Comparison of ENCODE assay signal across 8 cellular contexts in the genomic region with DNA sequence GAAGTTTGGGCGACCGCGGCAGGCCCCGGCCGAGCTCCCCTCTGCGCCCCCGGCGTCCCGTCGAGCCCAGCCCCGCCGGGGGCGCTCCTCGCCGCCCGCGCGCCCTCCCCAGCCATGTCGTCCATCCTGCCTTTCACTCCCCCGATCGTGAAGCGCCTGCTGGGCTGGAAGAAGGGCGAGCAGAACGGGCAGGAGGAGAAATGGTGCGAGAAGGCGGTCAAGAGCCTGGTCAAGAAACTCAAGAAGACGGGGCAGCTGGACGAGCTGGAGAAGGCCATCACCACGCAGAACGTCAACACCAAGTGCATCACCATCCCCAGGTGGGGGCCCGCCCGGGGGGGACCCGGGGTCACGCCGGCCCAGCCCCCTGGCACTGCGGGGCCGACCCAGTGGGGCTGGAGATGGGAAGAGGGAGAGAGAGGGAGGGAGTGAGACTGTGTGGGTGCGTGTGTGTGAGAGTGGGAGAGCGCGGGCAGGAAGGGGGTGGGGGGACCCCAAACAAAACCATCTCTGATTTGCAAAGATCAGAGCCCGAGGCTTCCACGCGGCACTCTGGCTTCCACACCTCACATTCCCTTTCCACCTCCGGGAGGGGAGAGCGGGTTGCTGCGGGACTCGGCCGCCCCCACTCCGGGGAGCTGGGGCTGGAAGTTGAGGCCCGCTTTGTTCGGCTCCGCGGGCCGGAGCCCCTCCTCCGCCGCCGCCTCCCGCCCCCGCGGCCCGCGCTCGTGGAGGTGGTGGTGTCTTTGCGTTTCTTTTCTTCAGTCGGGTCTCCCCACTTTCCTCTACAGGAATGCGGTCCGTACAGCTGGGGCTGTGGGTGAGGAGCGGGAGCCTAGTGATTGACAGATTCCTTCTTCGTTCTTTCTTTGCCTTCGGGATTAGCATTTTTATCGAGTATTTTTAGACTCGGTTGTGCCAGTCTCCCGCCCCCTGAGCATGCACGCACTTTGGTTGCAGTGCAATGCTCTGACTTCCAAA. TPM values are rescaled to one million over a fixed set of nuclear protein-coding genes. Genes with fewer than 3 reads are reported as not detected.
DNase-seq lines count a peak whose midpoint lies in the region; ATAC-seq and TF ChIP-seq lines count a peak whose summit lies in the region.

No MANE protein-coding gene starts in this region.

- H2BK15ac ChIP-seq in IMR-90 (ENCODE audit: low read depth, low read length): no peak overlapping the region; the same call in 2 of the 3 replicates

- H3K23ac ChIP-seq in IMR-90 (ENCODE audit: low read depth, low read length): peak overlapping the region; percentile 94

- peak; percentile 28 for DNase-seq in IMR-90
- DNase-seq in activated effector memory CD4-positive, alpha-beta T cell treated with anti-CD3 and anti-CD28 coated beads, Interleukin-2, amount 50 U/mL, for 16 hours: peak; percentile 81
- peak in 2 of 5 donors; percentile 45 to 46 for DNase-seq in heart left ventricle
- DNase-seq in gastrocnemius medialis: no peak
- no peak for DNase-seq in OCI-M2 (lab: John Stamatoyannopoulos, UW; ENCODE audit: unreplicated experiment)
- no peak for DNase-seq in effector CD4-positive, alpha-beta T cell

- H3K9me3 ChIP-seq in IMR-90 (ENCODE audit: control insufficient read depth, insufficient read depth, low read length) (no peaks in the 10 kb centered on the region), heart left ventricle (no peaks in the 10 kb centered on the region), gastrocnemius medialis (no peaks in the 10 kb centered on the region)

- peak overlapping the region; percentile 77 for H3K4me3 ChIP-seq in GM12875 (ENCODE audit: low read depth, low read length)
- peak overlapping the region; percentile 96 for H3K4me3 ChIP-seq in IMR-90 (ENCODE audit: insufficient read depth, low read depth, low read length)
- peak overlapping the region; percentile 78 to 95 (median 88) for H3K4me3 ChIP-seq in heart left ventricle
- peak overlapping the region; percentile 71 to 98 (median 84) for H3K4me3 ChIP-seq in gastrocnemius medialis

- TF ChIP-seq POLR2A in IMR-90 (IDR thresholded peaks at IDR 0.05; ENCODE audit: low read depth, low read length) (no peak), heart left ventricle (IDR thresholded peaks at IDR 0.05) (no peak), gastrocnemius medialis (IDR thresholded peaks at IDR 0.05) (peak in 1 of 2 donors; percentile 16)

- peak overlapping the region; percentile 96 for H3K14ac ChIP-seq in IMR-90 (replicated peaks; ENCODE audit: low read depth, low read length)

- peaks cover 14% of the 10 kb centered on the region for H3K4me1 ChIP-seq in IMR-90 (ENCODE audit: control insufficient read depth, insufficient read depth, low read length)
- H3K4me1 ChIP-seq in heart left ventricle: peaks cover 5 to 56% (median 38%) of the 10 kb centered on the region in 12 donors
- peaks cover 39 to 44% of the 10 kb centered on the region in 2 donors for H3K4me1 ChIP-seq in gastrocnemius medialis

- H3K4ac ChIP-seq in IMR-90 (ENCODE audit: low read depth, low read length): peak overlapping the region; percentile 89

- peak overlapping the region; percentile 80 for H2BK120ac ChIP-seq in IMR-90 (ENCODE audit: low read depth, low read length)

- H3K27ac ChIP-seq in IMR-90 (ENCODE audit: insufficient read depth, low read length) (peak overlapping the region; percentile 92), heart left ventricle (peak overlapping the region; percentile 77 to 96 (median 92)), gastrocnemius medialis (peak overlapping the region; percentile 91 to 98 (median 94))

- H2BK20ac ChIP-seq in IMR-90 (ENCODE audit: low read depth, low read length): 0 out of 2 replicates have a peak overlapping the region, but pooled peaks have one; percentile 42

- H2AFZ ChIP-seq in IMR-90 (replicated peaks; ENCODE audit: low read length, poor library complexity): peak overlapping the region; percentile 77

- peak overlapping the region; percentile 79 for H4K91ac ChIP-seq in IMR-90 (ENCODE audit: insufficient read depth, low read depth, low read length)

- WGBS in IMR-90 (ENCODE audit: extremely low coverage in 2 of 2, insufficient read length in 1 of 2), 2 experiments: 7% methylated on average over 3 of the region's 74 CpGs; no CpG with 5 or more reads in 1 of the 2 experiments
- WGBS in heart left ventricle, 4 donors: 0 to 1% (median 1%) methylated on average over 49 to 74 of the region's 74 CpGs

- H3K9ac ChIP-seq in IMR-90 (ENCODE audit: low read depth, low read length): peak overlapping the region; percentile 94

- in situ Hi-C loops in IMR-90 (cut with MboI; ENCODE audit: low sequenced_read_pairs) (loop anchor here (5.0 to 10.0 kb wide), 2 partner anchors 114 to 368 kb away; no protein-coding TSS in a partner anchor), gastrocnemius medialis (cut with MboI; ENCODE audit: low sequenced_read_pairs in 4 of 4) (loop anchor here in 1 of 4 donors (10.0 kb wide), 1 partner anchor 188 kb away; a partner anchor contains a TSS)

- H4K20me1 ChIP-seq in IMR-90 (ENCODE audit: insufficient read depth, low read length): peaks cover 52% of the 10 kb centered on the region

- H3K27me3 ChIP-seq in IMR-90 (ENCODE audit: control insufficient read depth, insufficient read depth, low read length): no peaks in the 10 kb centered on the region
- H3K27me3 ChIP-seq in heart left ventricle: no peaks in the 10 kb centered on the region
- no peaks in the 10 kb centered on the region for H3K27me3 ChIP-seq in gastrocnemius medialis

- H4K8ac ChIP-seq in IMR-90 (ENCODE audit: low read depth in 2 of 2, low read length in 2 of 2): peak overlapping the region; percentile 44 to 73

- peak overlapping the region; percentile 89 for H3K56ac ChIP-seq in IMR-90 (ENCODE audit: extremely low read depth, insufficient read depth, low read length)

- H3K18ac ChIP-seq in IMR-90 (ENCODE audit: low read depth, low read length): peak overlapping the region; percentile 89

- peak overlapping the region; percentile 85 for H2AK5ac ChIP-seq in IMR-90 (ENCODE audit: low read depth, low read length)

- TF ChIP-seq CTCF in GM12875 (IDR thresholded peaks at IDR 0.05; ENCODE audit: borderline replicate concordance, insufficient read depth, low read depth, low read length): 0 out of 2 replicates have a peak, but pooled peaks have one; percentile 0
- no peak; the same call in 1 of the 2 replicates for TF ChIP-seq CTCF in IMR-90 (conservative IDR thresholded peaks at IDR 0.05; ENCODE audit: low read depth, low read length)
- TF ChIP-seq CTCF in heart left ventricle (IDR thresholded peaks at IDR 0.05): peak in 1 of 12 donors; percentile 11
- no peak for TF ChIP-seq CTCF in gastrocnemius medialis (IDR thresholded peaks at IDR 0.05 in 4 of 5, conservative IDR thresholded peaks at IDR 0.05 in 1 of 5)

- CTCF ChIA-PET in IMR-90 (lab: Yijun Ruan, JAX): interaction anchor here (1.1 kb wide), 1 partner anchor 119 kb away, joined by 4 read pairs; no protein-coding TSS in a partner anchor

- POLR2A ChIA-PET in IMR-90 (lab: Charles Lee; ENCODE audit: unreplicated experiment): interaction anchor here (0.6 to 1.4 kb wide), 6 partner anchors 17 to 58 kb away, joined by 3 to 6 read pairs (median 3); no protein-coding TSS in a partner anchor

- no peak for ATAC-seq in IMR-90 (ENCODE audit: low read depth)
- ATAC-seq in heart left ventricle: peak in 1 of 4 donors; percentile 8
- ATAC-seq in gastrocnemius medialis: peak; percentile 4 to 22
- no peak for ATAC-seq in GM18858 (IDR thresholded peaks at IDR 0.05; ENCODE audit: unreplicated experiment)

- peak overlapping the region; percentile 97 for H3K4me2 ChIP-seq in IMR-90 (ENCODE audit: low read depth, low read length)

- peaks cover 0 to 23% of the 10 kb centered on the region in 2 experiments; a peak in 2 of 4 replicates for H3K79me1 ChIP-seq in IMR-90 (ENCODE audit: low read depth in 1 of 2, low read length in 2 of 2)

- intact Hi-C loops in IMR-90 (cut with micrococcal nuclease): loop anchor here (5.0 to 10.0 kb wide), 3 partner anchors 61 to 768 kb away; no protein-coding TSS in a partner anchor
- intact Hi-C loops in heart left ventricle (cut with DNase I): loop anchor here in 9 of 10 donors (5.0 to 10.0 kb wide), 13 partner anchors 41 to 238 kb away; a partner anchor contains a TSS
- intact Hi-C loops in gastrocnemius medialis (cut with DNase I; ENCODE audit: low total_unique reads): loop anchor here (5.0 kb wide), 2 partner anchors 186 to 456 kb away; a partner anchor contains a TSS

- H2BK5ac ChIP-seq in IMR-90 (ENCODE audit: low read depth, low read length, poor library complexity, severe bottlenecking): peak overlapping the region; percentile 84

- BruUV-seq in IMR-90 (replicated peaks; lab: Mats Ljungman, UMichigan): no TSS peak

- dilution Hi-C loops in IMR-90 (cut with HindIII; ENCODE audit: low sequenced_read_pairs, unreplicated experiment): no loop called here

- peak overlapping the region; percentile 94 for H2AK9ac ChIP-seq in IMR-90 (replicated peaks; ENCODE audit: low read depth, low read length, poor library complexity)

- peaks cover 11% of the 10 kb centered on the region for H3K9me1 ChIP-seq in IMR-90 (ENCODE audit: insufficient read depth, low read length)

- peak overlapping the region; percentile 21 for H4K5ac ChIP-seq in IMR-90 (ENCODE audit: low read depth, low read length)

- H3K36me3 ChIP-seq in IMR-90 (ENCODE audit: control insufficient read depth, insufficient read depth, low read length) (peaks cover 24% of the 10 kb centered on the region), heart left ventricle (peaks cover 0 to 10% (median 4%) of the 10 kb centered on the region in 9 donors), gastrocnemius medialis (no peaks in the 10 kb centered on the region)

- TF ChIP-seq RAD21 in IMR-90 (IDR thresholded peaks at IDR 0.05; ENCODE audit: low read length): no peak

TF ChIP-seq in IMR-90, 13 proteins besides CTCF, POLR2A, EP300 and RAD21 (continues in another document):
- TF ChIP-seq FOS (IDR thresholded peaks at IDR 0.05; ENCODE audit: low read depth, low read length): no peak
- TF ChIP-seq NFE2L2 (IDR thresholded peaks at IDR 0.05; ENCODE audit: low read depth, low read length): no peak
- TF ChIP-seq MXI1 (IDR thresholded peaks at IDR 0.05; ENCODE audit: borderline replicate concordance, low read depth, low read length): no peak
- no peak for TF ChIP-seq RCOR1 (IDR thresholded peaks at IDR 0.05; ENCODE audit: insufficient replicate concordance, low read length)

RNA-seq across cellular contexts. Expression of a gene that starts 0.9 kb away (rescaled TPM):
- 71.0 and 71.1 TPM in 2 replicates for total RNA-seq in IMR-90 (2012; rRNA removed)
- 177 and 194 TPM in 2 replicates for polyA plus RNA-seq in IMR-90 (2012; rRNA removed)
- 153 and 181 TPM in 2 replicates for polyA plus RNA-seq in IMR-90 (2012; cell fraction: cytosol; rRNA removed)
- 378 and 409 TPM in 2 replicates for polyA plus RNA-seq in IMR-90 (2012; cell fraction: nucleus; rRNA removed; ENCODE audit: low replicate concordance)
- 10 to 100 TPM; 12.1 to 34.3 (median 16.3) TPM for total RNA-seq in heart left ventricle
- 1 to 10 TPM; 5.6 to 9.8 TPM for polyA plus RNA-seq in heart left ventricle
- 10 to 100 TPM; 15.9 to 61.7 (median 26.3) TPM for total RNA-seq in gastrocnemius medialis

Comparison
In these comparisons a context has a peak if more than half of its experiments do, and no peak if none do; other contexts are left out.
1. ATAC-seq: peak in gastrocnemius medialis (2 of 2); none in IMR-90 (single experiment) and GM18858 (single experiment).
2. DNase-seq: peak in IMR-90 (single experiment) and activated effector memory CD4-positive, alpha-beta T cell treated with anti-CD3 and anti-CD28 coated beads, Interleukin-2, amount 50 U/mL, for 16 hours (single experiment); none in gastrocnemius medialis (0 of 2), OCI-M2 (single experiment) and effector CD4-positive, alpha-beta T cell (single experiment).
3. Peak in every context shown above with its lines, with median percentiles within 50 percentile points of each other: H3K4me3 ChIP-seq and H3K27ac ChIP-seq.